Comparison of ENCODE assay signal across 8 cellular contexts in the genomic region with DNA sequence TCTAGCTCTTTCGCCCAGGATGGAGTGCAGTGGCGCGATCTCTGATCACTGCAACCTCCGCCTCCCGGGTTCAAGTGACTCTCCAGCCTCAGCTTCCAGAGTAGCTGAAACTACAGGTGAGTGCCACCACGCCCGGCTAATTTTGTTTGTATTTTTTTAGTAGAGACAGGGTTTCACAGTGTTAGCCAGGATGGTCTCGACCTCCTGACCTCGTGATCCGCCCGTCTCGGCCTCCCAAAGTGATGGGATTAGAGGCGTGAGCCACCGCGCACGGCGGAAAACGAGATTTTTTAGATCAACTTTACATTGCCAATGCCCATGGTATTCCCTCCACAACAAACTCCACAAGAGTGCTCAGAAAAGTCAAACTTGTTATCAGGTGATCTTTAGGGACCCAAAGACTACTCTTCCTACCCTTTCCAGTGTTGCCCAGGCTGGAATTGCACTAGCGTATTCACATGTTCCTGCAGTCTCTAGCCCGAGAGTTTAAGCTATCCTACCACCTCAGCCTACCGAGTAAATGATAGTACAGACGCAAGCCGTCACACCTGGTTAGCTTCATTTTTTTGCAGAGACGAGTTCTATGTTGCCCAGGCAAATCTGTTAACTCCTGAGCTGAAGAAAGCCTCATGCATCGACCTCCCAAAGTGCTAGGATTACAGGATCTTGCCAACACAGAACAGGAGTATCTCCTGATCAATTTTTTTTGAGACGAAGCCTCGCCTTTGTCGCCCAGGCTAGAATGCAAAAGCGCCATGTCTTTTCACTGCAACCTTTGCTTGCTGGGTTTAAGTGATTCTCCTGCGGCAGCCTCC.
A peak's percentile ranks its signal among the peaks of the same experiment; 100 is the strongest.
DNase-seq lines count a peak whose midpoint lies in the region; ATAC-seq and TF ChIP-seq lines count a peak whose summit lies in the region.

No MANE protein-coding gene starts in this region.

- ATAC-seq in HG02938 (IDR thresholded peaks at IDR 0.05; ENCODE audit: unreplicated experiment), result no peak

- 11 to 13% methylated on average over 25 of the region's 30 CpGs for WGBS in mesodermal cell (ENCODE audit: insufficient coverage in 2 of 2), 2 experiments

- H3K36me3 Mint-ChIP-seq in endothelial cell (ENCODE audit: low read depth, unreplicated experiment), result no peaks in the 10 kb centered on the region

- no peaks in the 10 kb centered on the region for H3K4me1 ChIP-seq in mesodermal cell (ENCODE audit: control insufficient read depth, insufficient read depth, low read length, poor library complexity, severe bottlenecking)

- H3K9me3 Mint-ChIP-seq in endothelial cell (ENCODE audit: unreplicated experiment), result no peaks in the 10 kb centered on the region

- peak; percentile 60 for DNase-seq in SIG-M5 treated with dmso at 0.1 percent for 504 hours (lab: John Stamatoyannopoulos, UW; ENCODE audit: unreplicated experiment)
- DNase-seq in SIG-M5 (lab: John Stamatoyannopoulos, UW), result no peak
- DNase-seq in NCI-H2029 treated with DMSO at 0.1 percent for 48 hours (lab: John Stamatoyannopoulos, UW), result peak; percentile 28
- peak; percentile 50 for DNase-seq in central memory CD4-positive, alpha-beta T cell
- DNase-seq in GM19240 (ENCODE audit: insufficient read length, low spot score), result no peak
- no peak for DNase-seq in endothelial cell (ENCODE audit: low spot score)

- peaks cover 16% of the 10 kb centered on the region for H3K4me1 Mint-ChIP-seq in endothelial cell (ENCODE audit: unreplicated experiment)

- peaks cover 7% of the 10 kb centered on the region for H3K27me3 Mint-ChIP-seq in endothelial cell (ENCODE audit: unreplicated experiment)

- TF ChIP-seq CTCF in endothelial cell (IDR thresholded peaks at IDR 0.05; ENCODE audit: unreplicated experiment), result no peak

- no peak overlapping the region for H3K4me3 Mint-ChIP-seq in endothelial cell (ENCODE audit: unreplicated experiment)

- H3K4me3 ChIP-seq in mesodermal cell (ENCODE audit: extremely low read depth, insufficient read depth, low read length, poor library complexity, severe bottlenecking), result peak overlapping the region; percentile 49

- H3K9me3 ChIP-seq in mesodermal cell (ENCODE audit: control insufficient read depth, low read length), result no peaks in the 10 kb centered on the region

- peak overlapping the region; percentile 98 for H3K27ac ChIP-seq in mesodermal cell (ENCODE audit: low read depth, low read length, severe bottlenecking)

- no peaks in the 10 kb centered on the region for H3K36me3 ChIP-seq in mesodermal cell (ENCODE audit: control insufficient read depth, insufficient read depth, low read length)

- no peak overlapping the region for H3K27ac Mint-ChIP-seq in endothelial cell (ENCODE audit: unreplicated experiment)

Comparison
In these comparisons a context has a peak if more than half of its experiments do, and no peak if none do; other contexts are left out.
1. DNase-seq: peak in SIG-M5 treated with dmso at 0.1 percent for 504 hours (single experiment), NCI-H2029 treated with DMSO at 0.1 percent for 48 hours (single experiment) and central memory CD4-positive, alpha-beta T cell (single experiment); none in SIG-M5 (single experiment), GM19240 (single experiment) and endothelial cell (single experiment).